Comparison of ENCODE assay signal across 18 cellular contexts in the genomic region with DNA sequence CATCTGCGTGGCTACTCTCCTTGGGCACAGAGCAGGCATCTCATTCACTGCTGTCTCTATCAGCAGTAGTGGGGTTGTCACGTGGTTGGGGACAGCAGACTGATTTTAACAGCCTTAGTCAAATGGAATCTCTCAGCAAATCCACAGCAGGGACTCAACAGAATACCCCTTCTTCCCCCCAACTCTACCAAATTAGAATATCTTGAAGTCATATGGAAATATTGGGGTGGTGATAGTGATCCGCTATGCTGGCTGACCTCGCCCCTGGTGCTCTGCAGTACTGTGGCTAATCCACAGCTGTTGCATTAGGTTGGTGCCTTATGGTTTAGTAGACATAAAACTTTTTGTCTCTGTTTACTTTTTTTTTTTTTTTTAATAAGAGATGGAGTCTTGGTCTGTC. TPM values are rescaled to one million over a fixed set of nuclear protein-coding genes. Genes with fewer than 3 reads are reported as not detected.
DNase-seq lines count a peak whose midpoint lies in the region; ATAC-seq and TF ChIP-seq lines count a peak whose summit lies in the region.
"Had no signal": no experiment of that assay in that cellular context is flagged by ENCODE, and none has a peak within 500 bp of the region (broad histone marks: within the 10 kb centered on the region; RNA-seq: fewer than 3 reads in every experiment).

No MANE protein-coding gene starts in this region.

- POLR2A ChIA-PET in activated B cell treated with CpG ODN at 0.5 μM for 24 hours (lab: Charles Lee) = interaction anchor here (1.2 kb wide), 1 partner anchor 20 kb away, joined by 4 read pairs; no protein-coding TSS in a partner anchor

- WGBS in endodermal cell (ENCODE audit: insufficient coverage in 1 of 2, insufficient read length in 1 of 2), 2 experiments = 85 to 91% methylated on average over 2 to 4 of the region's 4 CpGs
- 91% methylated on average over 4 of the region's 4 CpGs for WGBS in smooth muscle cell (ENCODE audit: low lambda C conversion rate)

- ATAC-seq in GM19351 (IDR thresholded peaks at IDR 0.05; ENCODE audit: unreplicated experiment) (peak; percentile 44), activated B cell treated with CpG ODN at 0.5 μM for 24 hours (ENCODE audit: low read depth) (peak; percentile 78), sciatic nerve (no peak)
- ATAC-seq: CD8-positive, alpha-beta T cell had no signal

- no peaks in the 10 kb centered on the region for H3F3A ChIP-seq in smooth muscle cell (ENCODE audit: low read depth)

- H3K4me2 ChIP-seq in smooth muscle cell = no peak overlapping the region
- H3K4me2 ChIP-seq: BLaER1 had no signal

- H3K27me3 ChIP-seq in endodermal cell (ENCODE audit: control insufficient read depth, insufficient read depth, low read length, poor library complexity, severe bottlenecking) = no peaks in the 10 kb centered on the region
- H3K27me3 ChIP-seq in smooth muscle cell (ENCODE audit: low read depth) = no peaks in the 10 kb centered on the region
- H3K27me3 ChIP-seq: BLaER1 had no signal

- DNase-seq in activated B cell treated with CpG ODN at 0.5 μM for 24 hours (no peak), endodermal cell (peak; percentile 22), sciatic nerve (ENCODE audit: low spot score) (no peak), posterior cingulate gyrus (no peak), smooth muscle cell (lab: John Stamatoyannopoulos, UW; ENCODE audit: unreplicated experiment) (no peak)
- DNase-seq: CD4-positive, CD25-positive, alpha-beta regulatory T cell; CD8-positive, alpha-beta T cell; DMS 273 treated with DMSO at 0.1 percent for 48 hours; DMS79; EL; GDM1; GM23248; H7; HCEC 1CT had no signal

- no peak overlapping the region for H3K27ac ChIP-seq in endodermal cell (ENCODE audit: low read depth, low read length)
- H3K27ac ChIP-seq in smooth muscle cell (ENCODE audit: low read depth) = no peak overlapping the region
- H3K27ac ChIP-seq: BLaER1, C4-2B, GM23248 had no signal

- H3K4me1 ChIP-seq in endodermal cell (ENCODE audit: control insufficient read depth, insufficient read depth, low read length) (no peaks in the 10 kb centered on the region), smooth muscle cell (ENCODE audit: low read depth) (no peaks in the 10 kb centered on the region)

- CTCF ChIA-PET in activated B cell treated with CpG ODN at 0.5 μM for 24 hours (lab: Charles Lee) = no interaction called here

- no peak for TF ChIP-seq CTCF in activated B cell treated with CpG ODN at 0.5 μM for 24 hours (IDR thresholded peaks at IDR 0.05)
- TF ChIP-seq CTCF in endodermal cell (conservative IDR thresholded peaks at IDR 0.05) = no peak
- no peak for TF ChIP-seq CTCF in smooth muscle cell (IDR thresholded peaks at IDR 0.05; ENCODE audit: borderline replicate concordance, insufficient read depth, poor library complexity, severe bottlenecking)

- intact Hi-C loops in activated B cell treated with CpG ODN at 0.5 μM for 24 hours (cut with micrococcal nuclease) (no loop called here), sciatic nerve (cut with DNase I) (no loop called here), posterior cingulate gyrus (cut with DNase I) (no loop called here)

- H3K79me2 ChIP-seq in smooth muscle cell (ENCODE audit: low read depth) = no peaks in the 10 kb centered on the region

- H3K4me1 Mint-ChIP-seq in activated B cell treated with CpG ODN at 0.5 μM for 24 hours (peaks cover 13% of the 10 kb centered on the region), endodermal cell (peaks cover 4% of the 10 kb centered on the region)
- H3K4me1 Mint-ChIP-seq: CD4-positive, CD25-positive, alpha-beta regulatory T cell had no signal

- no peak overlapping the region for H2AFZ ChIP-seq in smooth muscle cell (ENCODE audit: low read depth)
- H2AFZ ChIP-seq: GM23248 had no signal

- H3K4me3 Mint-ChIP-seq in activated B cell treated with CpG ODN at 0.5 μM for 24 hours (no peak overlapping the region), endodermal cell (no peak overlapping the region)
- H3K4me3 Mint-ChIP-seq: B cell; CD4-positive, CD25-positive, alpha-beta regulatory T cell; CD8-positive, alpha-beta T cell had no signal

- H3K36me3 Mint-ChIP-seq in activated B cell treated with CpG ODN at 0.5 μM for 24 hours (ENCODE audit: low read depth) (peaks cover 1% of the 10 kb centered on the region), endodermal cell (ENCODE audit: low read depth) (no peaks in the 10 kb centered on the region)
- H3K36me3 Mint-ChIP-seq: CD4-positive, CD25-positive, alpha-beta regulatory T cell had no signal

- no peaks in the 10 kb centered on the region for H4K20me1 ChIP-seq in smooth muscle cell (ENCODE audit: low read depth)
- H4K20me1 ChIP-seq: BLaER1 had no signal

- H3K9ac ChIP-seq in endodermal cell (ENCODE audit: extremely low read depth, low read length, poor library complexity, severe bottlenecking) (no peak overlapping the region), smooth muscle cell (ENCODE audit: low read depth) (no peak overlapping the region)
- H3K9ac ChIP-seq: BLaER1, GM23248 had no signal

- H3K36me3 ChIP-seq in endodermal cell (ENCODE audit: control insufficient read depth, insufficient read depth, low read length) (no peaks in the 10 kb centered on the region), smooth muscle cell (ENCODE audit: low read depth) (no peaks in the 10 kb centered on the region)

- H3K27me3 Mint-ChIP-seq in activated B cell treated with CpG ODN at 0.5 μM for 24 hours = no peaks in the 10 kb centered on the region
- peaks cover 20% of the 10 kb centered on the region for H3K27me3 Mint-ChIP-seq in endodermal cell (ENCODE audit: insufficient read depth)
- H3K27me3 Mint-ChIP-seq: B cell; CD4-positive, CD25-positive, alpha-beta regulatory T cell had no signal

- peak overlapping the region; percentile 9 for H3K27ac Mint-ChIP-seq in activated B cell treated with CpG ODN at 0.5 μM for 24 hours
- no peak overlapping the region for H3K27ac Mint-ChIP-seq in endodermal cell
- H3K27ac Mint-ChIP-seq: B cell; CD8-positive, alpha-beta T cell had no signal

- no peaks in the 10 kb centered on the region for H3K9me3 ChIP-seq in endodermal cell (ENCODE audit: control insufficient read depth, low read length)
- no peaks in the 10 kb centered on the region for H3K9me3 ChIP-seq in smooth muscle cell (replicated peaks; ENCODE audit: low read depth)

- H3K9me3 Mint-ChIP-seq in activated B cell treated with CpG ODN at 0.5 μM for 24 hours (no peaks in the 10 kb centered on the region), endodermal cell (no peaks in the 10 kb centered on the region)
- H3K9me3 Mint-ChIP-seq: CD8-positive, alpha-beta T cell had no signal

- no peak overlapping the region for H3K4me3 ChIP-seq in endodermal cell (ENCODE audit: low read length)
- H3K4me3 ChIP-seq in smooth muscle cell = no peak overlapping the region
- H3K4me3 ChIP-seq: BLaER1, GM23248 had no signal

RNA-seq across cellular contexts. Expression of gene HHAT, which starts 23.9 kb away (rescaled TPM):
- 6.1 and 8.5 TPM in 2 replicates for total RNA-seq in activated B cell treated with CpG ODN at 0.5 μM for 24 hours
- 1 to 10 TPM; 6.9 to 9.8 TPM for total RNA-seq in endodermal cell
- 6.6 TPM for polyA plus RNA-seq in endodermal cell (2013, experiment 1 of 2)
- polyA plus RNA-seq in endodermal cell (2013, experiment 2 of 2) = 5.7 TPM
- total RNA-seq in sciatic nerve = 7.7 TPM
- total RNA-seq in smooth muscle cell = 9.8 and 11.4 TPM in 2 replicates
- 4.6 and 8.8 TPM in 2 replicates for polyA plus RNA-seq in smooth muscle cell
